In the genomic region with DNA sequence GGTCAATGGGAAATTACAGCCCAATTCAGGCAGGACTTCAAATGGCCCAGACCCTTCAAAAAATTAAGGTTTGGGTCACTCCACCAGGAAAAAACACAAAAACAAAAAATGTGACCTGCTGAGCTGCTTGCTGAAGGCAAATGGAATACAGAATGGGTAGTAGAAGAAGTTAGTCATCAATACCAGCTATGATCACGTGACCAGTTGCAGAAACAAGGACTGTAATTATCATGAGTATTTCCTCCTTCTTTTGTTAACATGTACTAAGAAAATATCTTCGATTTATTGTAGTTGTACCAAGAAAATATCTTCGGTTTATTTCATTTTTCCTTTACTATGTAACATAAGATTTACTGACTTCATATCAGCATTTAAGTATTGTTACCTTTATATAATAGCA, we compare ENCODE assay signal across 40 cellular contexts.
"Had no signal": no experiment of that assay in that cellular context is flagged by ENCODE, and none has a peak within 500 bp of the region (broad histone marks: within the 10 kb centered on the region; RNA-seq: fewer than 3 reads in every experiment).

No MANE protein-coding gene starts in this region.

- H3K4me3 Mint-ChIP-seq: activated naive CD4-positive, alpha-beta T cell treated with anti-CD3 and anti-CD28 coated beads for 36 hours; activated naive CD4-positive, alpha-beta T cell treated with anti-CD3 and anti-CD28 coated beads, Interleukin-2, amount 10 ng/mL, durations not matched to agents 7 days and 5 days; activated naive CD4-positive, alpha-beta T cell treated with anti-CD3 and anti-CD28 coated beads, Interleukin-2, amount 50 U/mL, for 24 hours; activated naive CD8-positive, alpha-beta T cell; activated naive CD8-positive, alpha-beta T cell treated with anti-CD3 and anti-CD28 coated beads for 36 hours; activated naive CD8-positive, alpha-beta T cell treated with anti-CD3 and anti-CD28 coated beads, Interleukin-2, amount 10 ng/mL, durations not matched to agents 7 days and 5 days; activated naive CD8-positive, alpha-beta T cell treated with anti-CD3 and anti-CD28 coated beads, Interleukin-2, amount 50 U/mL, for 24 hours; activated T-cell treated with anti-CD3 and anti-CD28 coated beads, Interleukin-2, amount 50 U/mL, for 24 hours; activated T-cell treated with anti-CD3 and anti-CD28 coated beads, Interleukin-2, amount 50 U/mL, for 4 hours; activated T-cell treated with anti-CD3 and anti-CD28 coated beads, Interleukin-2, amount 50 U/mL, for 72 hours; activated T-helper 1 cell treated with anti-CD3 and anti-CD28 coated beads, Interleukin-12 subunit alpha, Interleukin-12 subunit beta, Interleukin-2, Interleukin-4 antibody, amounts not matched to agents 30 ng/mL and 10 ng/mL and 1 ng/mL, durations not matched to agents 14 hours and 24 hours and 36 hours; activated T-helper 17 cell treated with anti-CD3 and anti-CD28 coated beads, Interleukin-2, amount 50 U/mL, for 72 hours; brain; central memory CD8-positive, alpha-beta T cell had no signal

- H3K9me3 ChIP-seq: adrenal gland, ascending aorta, body of pancreas, breast epithelium had no signal

- H3K27ac ChIP-seq: adrenal gland, ascending aorta, body of pancreas, brain microvascular endothelial cell, breast epithelium, cardiac muscle cell had no signal

- H3K4me1 ChIP-seq: adrenal gland, ascending aorta, body of pancreas, breast epithelium had no signal

- H3K4me3 ChIP-seq: adrenal gland, ascending aorta, body of pancreas, breast epithelium, cardiac muscle cell had no signal

- H3K27me3 Mint-ChIP-seq: activated naive CD4-positive, alpha-beta T cell treated with anti-CD3 and anti-CD28 coated beads, Interleukin-2, amount 10 ng/mL, durations not matched to agents 7 days and 5 days; activated naive CD4-positive, alpha-beta T cell treated with anti-CD3 and anti-CD28 coated beads, Interleukin-2, amount 50 U/mL, for 24 hours; activated naive CD8-positive, alpha-beta T cell; activated naive CD8-positive, alpha-beta T cell treated with anti-CD3 and anti-CD28 coated beads for 36 hours; activated naive CD8-positive, alpha-beta T cell treated with anti-CD3 and anti-CD28 coated beads, Interleukin-2, amount 10 ng/mL, durations not matched to agents 7 days and 5 days; activated naive CD8-positive, alpha-beta T cell treated with anti-CD3 and anti-CD28 coated beads, Interleukin-2, amount 50 U/mL, for 24 hours; activated T-cell treated with anti-CD3 and anti-CD28 coated beads, Interleukin-2, amount 50 U/mL, for 24 hours; activated T-helper 17 cell treated with anti-CD3 and anti-CD28 coated beads, Interleukin-2, amount 50 U/mL, for 72 hours; central memory CD8-positive, alpha-beta T cell had no signal

- H3K27me3 ChIP-seq: adrenal gland, ascending aorta, body of pancreas, brain microvascular endothelial cell, breast epithelium, cardiac muscle cell had no signal

- DNase-seq: activated effector memory CD4-positive, alpha-beta T cell treated with anti-CD3 and anti-CD28 coated beads, Interleukin-2, amount 50 U/mL, for 16 hours; activated effector memory CD4-positive, alpha-beta T cell treated with Interleukin-2 at 50 U/mL for 16 hours; activated gamma-delta T cell; activated gamma-delta T cell treated with Interleukin-2 at 50 U/mL for 16 hours; activated naive CD4-positive, alpha-beta T cell; activated naive CD4-positive, alpha-beta T cell treated with anti-CD3 and anti-CD28 coated beads for 36 hours; activated naive CD4-positive, alpha-beta T cell treated with anti-CD3 and anti-CD28 coated beads, Interleukin-2, amount 10 ng/mL, durations not matched to agents 7 days and 5 days; activated naive CD4-positive, alpha-beta T cell treated with anti-CD3 and anti-CD28 coated beads, Interleukin-2, amount 50 U/mL, for 16 hours; activated naive CD4-positive, alpha-beta T cell treated with Interleukin-2 at 50 U/mL for 16 hours; activated naive CD8-positive, alpha-beta T cell treated with anti-CD3 and anti-CD28 coated beads for 36 hours; activated naive CD8-positive, alpha-beta T cell treated with anti-CD3 and anti-CD28 coated beads, Interleukin-2, amount 10 ng/mL, durations not matched to agents 7 days and 5 days; activated naive CD8-positive, alpha-beta T cell treated with anti-CD3 and anti-CD28 coated beads, Interleukin-2, amount 50 U/mL, for 24 hours; activated T-cell treated with anti-CD3 and anti-CD28 coated beads, Interleukin-2, amount 50 U/mL, for 1 hour; activated T-cell treated with anti-CD3 and anti-CD28 coated beads, Interleukin-2, amount 50 U/mL, for 24 hours; activated T-cell treated with anti-CD3 and anti-CD28 coated beads, Interleukin-2, amount 50 U/mL, for 4 hours; activated T-cell treated with anti-CD3 and anti-CD28 coated beads, Interleukin-2, amount 50 U/mL, for 48 hours; activated T-cell treated with anti-CD3 and anti-CD28 coated beads, Interleukin-2, amount 50 U/mL, for 72 hours; adrenal gland; amniotic stem cell; amygdala; anterior cingulate cortex; aorta; body of pancreas; brain microvascular endothelial cell; caudate nucleus; central memory CD4-positive, alpha-beta T cell; cerebellar nuclear complex had no signal

- H3K36me3 Mint-ChIP-seq: activated naive CD4-positive, alpha-beta T cell treated with anti-CD3 and anti-CD28 coated beads, Interleukin-2, amount 10 ng/mL, durations not matched to agents 7 days and 5 days; activated naive CD4-positive, alpha-beta T cell treated with anti-CD3 and anti-CD28 coated beads, Interleukin-2, amount 50 U/mL, for 24 hours; activated naive CD4-positive, alpha-beta T cell treated with anti-CD3 and anti-CD28 coated beads, Interleukin-2, amount 50 U/mL, for 72 hours; activated naive CD8-positive, alpha-beta T cell; activated naive CD8-positive, alpha-beta T cell treated with anti-CD3 and anti-CD28 coated beads for 36 hours; activated naive CD8-positive, alpha-beta T cell treated with anti-CD3 and anti-CD28 coated beads, Interleukin-2, amount 10 ng/mL, durations not matched to agents 7 days and 5 days; brain had no signal

- FAIRE-seq: astrocyte, bronchial epithelial cell had no signal

- ATAC-seq: activated naive CD4-positive, alpha-beta T cell treated with anti-CD3 and anti-CD28 coated beads, Interleukin-2, amount 50 U/mL, for 72 hours; activated naive CD8-positive, alpha-beta T cell treated with anti-CD3 and anti-CD28 coated beads, Interleukin-2, amount 50 U/mL, for 24 hours; activated T-cell treated with anti-CD3 and anti-CD28 coated beads, Interleukin-2, amount 50 U/mL, for 4 hours; activated T-cell treated with anti-CD3 and anti-CD28 coated beads, Interleukin-2, amount 50 U/mL, for 72 hours; activated T-helper 17 cell treated with anti-CD3 and anti-CD28 coated beads, Interleukin-2, amount 50 U/mL, for 72 hours; body of pancreas had no signal

- H3K27ac Mint-ChIP-seq: activated naive CD4-positive, alpha-beta T cell treated with anti-CD3 and anti-CD28 coated beads for 36 hours; activated naive CD4-positive, alpha-beta T cell treated with anti-CD3 and anti-CD28 coated beads, Interleukin-2, amount 10 ng/mL, durations not matched to agents 7 days and 5 days; activated naive CD4-positive, alpha-beta T cell treated with anti-CD3 and anti-CD28 coated beads, Interleukin-2, amount 50 U/mL, for 24 hours; activated naive CD4-positive, alpha-beta T cell treated with anti-CD3 and anti-CD28 coated beads, Interleukin-2, amount 50 U/mL, for 72 hours; activated naive CD8-positive, alpha-beta T cell; activated naive CD8-positive, alpha-beta T cell treated with anti-CD3 and anti-CD28 coated beads for 36 hours; activated naive CD8-positive, alpha-beta T cell treated with anti-CD3 and anti-CD28 coated beads, Interleukin-2, amount 10 ng/mL, durations not matched to agents 7 days and 5 days; activated naive CD8-positive, alpha-beta T cell treated with anti-CD3 and anti-CD28 coated beads, Interleukin-2, amount 50 U/mL, for 24 hours; activated T-cell treated with anti-CD3 and anti-CD28 coated beads, Interleukin-2, amount 50 U/mL, for 24 hours; activated T-cell treated with anti-CD3 and anti-CD28 coated beads, Interleukin-2, amount 50 U/mL, for 72 hours; activated T-helper 1 cell treated with anti-CD3 and anti-CD28 coated beads, Interleukin-12 subunit alpha, Interleukin-12 subunit beta, Interleukin-2, Interleukin-4 antibody, amounts not matched to agents 30 ng/mL and 10 ng/mL and 1 ng/mL, durations not matched to agents 14 hours and 24 hours and 36 hours; activated T-helper 17 cell treated with anti-CD3 and anti-CD28 coated beads, Interleukin-2, amount 50 U/mL, for 72 hours; activated T-helper 2 cell treated with anti-CD3 and anti-CD28 coated beads, Interferon-gamma antibody, Interleukin-2, Interleukin-4, amounts not matched to agents 10 μg/mL and 5 μg/mL and 100 μg/mL, durations not matched to agents 14 hours and 24 hours and 36 hours; brain had no signal

- H3K36me3 ChIP-seq: adrenal gland, ascending aorta, brain microvascular endothelial cell, breast epithelium, cardiac muscle cell had no signal

- H3K4me1 Mint-ChIP-seq: activated naive CD4-positive, alpha-beta T cell treated with anti-CD3 and anti-CD28 coated beads, Interleukin-2, amount 10 ng/mL, durations not matched to agents 7 days and 5 days; activated naive CD4-positive, alpha-beta T cell treated with anti-CD3 and anti-CD28 coated beads, Interleukin-2, amount 50 U/mL, for 24 hours; activated naive CD8-positive, alpha-beta T cell treated with anti-CD3 and anti-CD28 coated beads for 36 hours; activated naive CD8-positive, alpha-beta T cell treated with anti-CD3 and anti-CD28 coated beads, Interleukin-2, amount 10 ng/mL, durations not matched to agents 7 days and 5 days; activated naive CD8-positive, alpha-beta T cell treated with anti-CD3 and anti-CD28 coated beads, Interleukin-2, amount 50 U/mL, for 24 hours; activated T-helper 17 cell treated with anti-CD3 and anti-CD28 coated beads, Interleukin-2, amount 50 U/mL, for 72 hours; brain; central memory CD8-positive, alpha-beta T cell had no signal

- H3K9me3 Mint-ChIP-seq: activated naive CD4-positive, alpha-beta T cell treated with anti-CD3 and anti-CD28 coated beads, Interleukin-2, amount 50 U/mL, for 24 hours had no signal
